8 cellular contexts compared by ENCODE assay signal in the genomic region with DNA sequence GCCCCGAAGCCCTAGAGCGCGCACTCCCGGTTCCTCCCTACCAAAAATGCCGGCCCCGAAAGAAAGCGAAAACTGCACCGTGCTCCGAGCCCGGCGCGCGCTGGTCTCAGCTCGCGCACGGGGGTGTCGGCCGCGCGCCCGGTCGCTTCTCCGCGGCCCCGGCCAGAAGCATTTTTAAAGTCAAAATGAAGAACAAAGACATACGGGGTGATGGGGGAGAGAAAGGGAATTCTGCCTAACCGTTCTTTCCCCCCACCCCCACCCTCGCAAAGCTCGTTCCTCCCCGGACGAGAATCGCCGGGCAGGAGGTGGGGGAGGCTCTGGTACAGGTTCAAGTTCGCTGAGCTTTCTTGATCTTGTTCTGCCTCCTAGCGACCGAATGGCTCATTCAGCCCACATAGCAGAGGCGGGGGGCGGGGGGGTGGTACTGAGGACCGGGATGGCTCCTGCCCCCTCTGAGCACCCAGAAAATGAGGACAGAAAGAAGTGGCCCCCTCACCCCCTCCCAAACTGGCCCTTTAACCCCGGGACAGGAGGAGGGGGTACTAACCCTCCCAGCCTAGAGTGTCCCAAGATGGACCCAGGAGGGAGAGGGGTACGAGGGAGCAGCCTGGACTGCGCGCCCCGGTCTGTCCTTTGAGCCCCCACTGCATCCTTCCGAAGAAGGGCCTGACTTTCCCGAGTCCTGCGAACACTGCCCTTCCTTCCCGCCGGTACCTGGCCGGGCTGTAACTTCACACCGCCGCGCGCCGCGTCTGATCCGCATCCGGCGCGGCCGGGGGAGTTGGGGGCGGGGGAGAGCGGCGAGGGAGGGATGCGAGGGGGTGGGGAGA. TPM values are rescaled to one million over a fixed set of nuclear protein-coding genes. Genes with fewer than 3 reads are reported as not detected.
DNase-seq lines count a peak whose midpoint lies in the region; ATAC-seq and TF ChIP-seq lines count a peak whose summit lies in the region.

No MANE protein-coding gene starts in this region.

- intact Hi-C loops in PC-3 (cut with micrococcal nuclease): loop anchor here (1.0 to 5.0 kb wide), 2 partner anchors 41 to 1248 kb away; no protein-coding TSS in a partner anchor
- intact Hi-C loops in left ventricle myocardium superior (cut with micrococcal nuclease): no loop called here
- intact Hi-C loops in posterior vena cava (cut with DNase I): no loop called here

- WGBS in GM23248 (ENCODE audit: low coverage in 1 of 2, low lambda C conversion rate in 2 of 2, missing lambda C conversion rate in 2 of 2), 2 experiments: 1% methylated on average over 61 to 65 of the region's 65 CpGs

- H3K4me1 ChIP-seq in GM23248 (ENCODE audit: insufficient read depth): peaks cover 8% of the 10 kb centered on the region; the same call in 1 of the 2 replicates
- H3K4me1 ChIP-seq in PC-3 (ENCODE audit: insufficient read depth, low read length): peaks cover 14% of the 10 kb centered on the region

- peak; percentile 94 for DNase-seq in GM23248
- DNase-seq in KBM-7: peak; percentile 93
- DNase-seq in PC-3: peak; percentile 85
- DNase-seq in amniotic stem cell (lab: John Stamatoyannopoulos, UW): peak; percentile 70
- peak; percentile 73 for DNase-seq in left ventricle myocardium superior
- DNase-seq in posterior vena cava (ENCODE audit: low spot score): peak; percentile 81
- no peak for DNase-seq in glomerular visceral epithelial cell (ENCODE audit: extremely low spot score)

- ATAC-seq in PC-3 (peak; percentile 41), left ventricle myocardium superior (peak; percentile 76)

- H4K20me1 ChIP-seq in GM23248 (ENCODE audit: insufficient read depth) (no peaks in the 10 kb centered on the region), PC-3 (ENCODE audit: low read length) (no peaks in the 10 kb centered on the region)

- H3K4me3 ChIP-seq in GM08714 (ENCODE audit: low read length) (peak overlapping the region; percentile 74), GM23248 (peak overlapping the region; percentile 82), PC-3 (ENCODE audit: low read length) (peak overlapping the region; percentile 90)

- H3K36me3 ChIP-seq in GM23248 (ENCODE audit: low read depth): no peaks in the 10 kb centered on the region
- peaks cover 1% of the 10 kb centered on the region; the same call in 1 of the 2 replicates for H3K36me3 ChIP-seq in PC-3 (ENCODE audit: low read depth, low read length)

- H3K79me2 ChIP-seq in GM23248 (ENCODE audit: insufficient read depth): peaks cover 31% of the 10 kb centered on the region
- H3K79me2 ChIP-seq in PC-3 (ENCODE audit: low read length): peaks cover 44% of the 10 kb centered on the region

- POLR2A ChIA-PET in PC-3 (lab: Charles Lee; ENCODE audit: unreplicated experiment): no interaction called here

- H3F3A ChIP-seq in GM23248 (ENCODE audit: insufficient read depth): no peaks in the 10 kb centered on the region
- H3F3A ChIP-seq in PC-3 (ENCODE audit: low read length, unreplicated experiment): no peaks in the 10 kb centered on the region

- H3K27ac ChIP-seq in GM23248 (peak overlapping the region; percentile 34), PC-3 (ENCODE audit: low read length) (peak overlapping the region; percentile 41)

- H2AFZ ChIP-seq in GM23248 (peak overlapping the region; percentile 98), PC-3 (ENCODE audit: low read length) (peak overlapping the region; percentile 93)

- H3K9me3 ChIP-seq in GM23248 (ENCODE audit: low read depth) (no peaks in the 10 kb centered on the region), PC-3 (ENCODE audit: low read length) (no peaks in the 10 kb centered on the region)

- H3K9ac ChIP-seq in GM23248: peak overlapping the region; percentile 78
- H3K9ac ChIP-seq in PC-3 (ENCODE audit: low read length): peak overlapping the region; percentile 69

- BruUV-seq in PC-3 (replicated peaks; lab: Mats Ljungman, UMichigan): no TSS peak

- H3K9me2 ChIP-seq in GM23248 (ENCODE audit: insufficient read depth) (no peaks in the 10 kb centered on the region), PC-3 (replicated peaks; ENCODE audit: low read length) (no peaks in the 10 kb centered on the region)

- H3K4me2 ChIP-seq in GM23248 (ENCODE audit: unreplicated experiment) (peak overlapping the region; percentile 99), PC-3 (ENCODE audit: low read length) (peak overlapping the region; percentile 98)

- CTCF ChIA-PET in PC-3 (lab: Charles Lee): interaction anchor here (0.5 to 1.0 kb wide), 10 partner anchors 9 to 264 kb away, joined by 3 to 9 read pairs (median 4); no protein-coding TSS in a partner anchor

- H3K27me3 ChIP-seq in GM23248 (replicated peaks; ENCODE audit: insufficient read depth) (peaks cover under 1% of the 10 kb centered on the region; the same call in 1 of the 2 replicates), PC-3 (ENCODE audit: low read length) (peaks cover under 1% of the 10 kb centered on the region; the same call in 1 of the 2 replicates)

- TF ChIP-seq CTCF in PC-3 (conservative IDR thresholded peaks at IDR 0.05; ENCODE audit: low read depth, low read length): peak; percentile 91

- in situ Hi-C loops in GM23248 (cut with MboI) (loop anchor here (25.0 kb wide), 1 partner anchor 1513 kb away; no protein-coding TSS in a partner anchor), KBM-7 (cut with MboI; ENCODE audit: low pct_unique_long_range_greater_than_20kb, low sequenced_read_pairs) (no loop called here)

RNA-seq across cellular contexts. Expression of a gene that starts 3.1 kb away (rescaled TPM):
- total RNA-seq in GM23248 (2014; rRNA removed; shearing (Covaris generic)): 1.8 and 3.5 TPM in 2 replicates
- 8.9 and 9.6 TPM in 2 replicates for polyA plus RNA-seq in GM23248 (2016; fragmentation: Nextera tagmentation; extraction: Ambion mirVana)
- total RNA-seq in PC-3 (2014; rRNA removed): 3.1 and 4.6 TPM in 2 replicates
- total RNA-seq in left ventricle myocardium superior: 31.2 TPM
- 1 to 10 TPM in 1 of 2 donors, under 1 TPM in 1; 0.71 to 2.0 TPM for total RNA-seq in posterior vena cava
